ENCODE assay signal across 8 cellular contexts in the genomic region with DNA sequence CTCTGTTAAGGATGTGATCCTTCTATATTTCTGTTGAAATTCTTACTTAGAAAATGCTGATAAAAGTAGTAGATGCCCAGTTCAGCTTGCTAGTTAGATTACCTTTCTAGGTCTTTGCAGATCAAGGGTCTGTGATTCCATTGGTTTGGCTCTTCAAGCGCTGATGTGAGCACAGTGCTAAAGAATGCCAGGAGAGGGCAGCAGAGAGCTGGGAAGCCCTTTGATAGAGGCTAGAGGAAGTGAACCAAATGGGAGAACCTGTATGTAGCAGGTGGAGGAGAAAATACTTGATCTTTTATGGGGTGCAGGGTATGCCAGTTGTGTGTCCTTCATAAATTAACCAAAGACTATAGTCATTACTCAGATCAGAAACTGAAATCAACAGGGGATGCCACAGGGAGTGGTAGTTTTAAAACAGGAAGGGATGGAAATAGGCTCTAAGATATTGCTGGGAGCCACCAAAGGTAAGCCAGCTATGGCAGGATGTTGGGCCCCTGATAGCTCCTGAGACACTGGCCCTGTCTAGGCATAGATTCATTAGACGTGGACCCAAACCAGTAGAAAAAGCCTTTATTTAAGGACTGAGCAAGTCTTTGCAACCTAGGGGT.
DNase-seq lines count a peak whose midpoint lies in the region; FAIRE-seq and TF ChIP-seq lines count a peak whose summit lies in the region.

No MANE protein-coding gene starts in this region.

- CTCF ChIA-PET in GM10248 (lab: Yijun Ruan, JAX) (interaction anchor here (0.7 to 5.4 kb wide), 10 partner anchors 11 to 715 kb away, joined by 3 to 66 read pairs (median 5); no protein-coding TSS in a partner anchor), RWPE1 (lab: Yijun Ruan, JAX) (interaction anchor here (0.6 to 1.6 kb wide), 5 partner anchors 8 to 628 kb away, joined by 3 to 6 read pairs (median 3); no protein-coding TSS in a partner anchor)
- CTCF ChIA-PET in activated naive CD4-positive, alpha-beta T cell treated with anti-CD3 and anti-CD28 coated beads for 36 hours (lab: Charles Lee), result interaction anchor here (0.5 to 1.9 kb wide), 6 partner anchors 8 to 518 kb away, joined by 3 to 6 read pairs (median 3); no protein-coding TSS in a partner anchor

- intact Hi-C loops in activated naive CD4-positive, alpha-beta T cell treated with anti-CD3 and anti-CD28 coated beads for 36 hours (cut with micrococcal nuclease), result loop anchor here (2.0 to 5.0 kb wide), 4 partner anchors 220 to 1975 kb away; no protein-coding TSS in a partner anchor
- intact Hi-C loops in head of caudate nucleus (cut with DNase I), result no loop called here

- H3K27ac ChIP-seq in RWPE1, result no peak overlapping the region

- no peak overlapping the region for H3K27ac Mint-ChIP-seq in activated naive CD4-positive, alpha-beta T cell treated with anti-CD3 and anti-CD28 coated beads for 36 hours

- no peaks in the 10 kb centered on the region for H3K36me3 Mint-ChIP-seq in activated naive CD4-positive, alpha-beta T cell treated with anti-CD3 and anti-CD28 coated beads for 36 hours (ENCODE audit: low read depth)

- no peaks in the 10 kb centered on the region for H3K27me3 Mint-ChIP-seq in activated naive CD4-positive, alpha-beta T cell treated with anti-CD3 and anti-CD28 coated beads for 36 hours (ENCODE audit: low read depth)

- DNase-seq in GM10248 (ENCODE audit: extremely low spot score) (peak; percentile 25), H54 (ENCODE audit: insufficient read length, low spot score) (peak; percentile 20), LoVo (ENCODE audit: low spot score) (peak; percentile 73), RWPE1 (ENCODE audit: low spot score) (peak; percentile 46), head of caudate nucleus (peak; percentile 37 to 91 (median 80)), pons (ENCODE audit: low spot score) (peak; percentile 81), mesenteric fat pad (ENCODE audit: low spot score) (no peak)
- peak; percentile 78 for DNase-seq in activated naive CD4-positive, alpha-beta T cell treated with anti-CD3 and anti-CD28 coated beads for 36 hours

- no peaks in the 10 kb centered on the region for H3K9me3 Mint-ChIP-seq in activated naive CD4-positive, alpha-beta T cell treated with anti-CD3 and anti-CD28 coated beads for 36 hours

- peak; percentile 92 for TF ChIP-seq CTCF in GM10248 (IDR thresholded peaks at IDR 0.05; ENCODE audit: control extremely low read depth, extremely low read depth, low read depth, missing control alignments)
- peak; percentile 96 for TF ChIP-seq CTCF in RWPE1 (conservative IDR thresholded peaks at IDR 0.05; ENCODE audit: low read depth)

- FAIRE-seq in H54 (lab: Jason Lieb, UNC), result peak; percentile 64

- no peak overlapping the region for H3K4me3 Mint-ChIP-seq in activated naive CD4-positive, alpha-beta T cell treated with anti-CD3 and anti-CD28 coated beads for 36 hours

- no peak for TF ChIP-seq POLR2A in H54 (IDR thresholded peaks at IDR 0.05; ENCODE audit: low read depth, low read length)

- no peaks in the 10 kb centered on the region for H3K4me1 Mint-ChIP-seq in activated naive CD4-positive, alpha-beta T cell treated with anti-CD3 and anti-CD28 coated beads for 36 hours (ENCODE audit: low read depth)

- POLR2A ChIA-PET in GM10248 (lab: Yijun Ruan, JAX), result no interaction called here
- POLR2A ChIA-PET in RWPE1 (lab: Yijun Ruan, JAX; ENCODE audit: low non-redundant PET), result no interaction called here
